Comparison of ENCODE assay signal across 15 cellular contexts in genomic region chr3:65130782-65131181, GRCh38.
"Had no signal": no experiment of that assay in that cellular context is flagged by ENCODE, and none has a peak within 500 bp of the region (broad histone marks: within the 10 kb centered on the region; RNA-seq: fewer than 3 reads in every experiment).

No MANE protein-coding gene starts in this region.

- H3K4me3 ChIP-seq: prostate gland, upper lobe of right lung had no signal

- H3K4me1 ChIP-seq: prostate gland, upper lobe of right lung had no signal

- ATAC-seq: activated CD8-positive, alpha-beta memory T cell treated with anti-CD3 and anti-CD28 coated beads, Interleukin-2, amount 10 ng/mL, durations not matched to agents 7 days and 5 days; left cardiac atrium; natural killer cell treated with Interleukin-12 subunit alpha and Interleukin-12 subunit beta and Interleukin-15 and Interleukin-18, amount 100 ng/mL, for 72 hours; upper lobe of right lung had no signal

- H3K27ac ChIP-seq: prostate gland, upper lobe of right lung had no signal

- DNase-seq: activated CD4-positive, alpha-beta T cell treated with anti-CD3 and anti-CD28 coated beads, Interleukin-2, amount 50 U/mL, for 4 hours; activated CD4-positive, CD25-positive, alpha-beta regulatory T cell treated with anti-CD3 and anti-CD28 coated beads, Interleukin-2, amount 50 U/mL, for 72 hours; activated CD8-positive, alpha-beta memory T cell treated with anti-CD3 and anti-CD28 coated beads, Interleukin-2, amount 10 ng/mL, durations not matched to agents 7 days and 5 days; activated effector memory CD4-positive, alpha-beta T cell treated with Interleukin-2 at 50 U/mL for 16 hours; activated T-cell treated with anti-CD3 and anti-CD28 coated beads, Interleukin-2, amount 50 U/mL, for 24 hours; anterior cingulate cortex; hippocampal formation; left cardiac atrium; nucleus accumbens; stimulated activated CD4-positive, alpha-beta T cell treated with anti-CD3 and anti-CD28 coated beads, Interleukin-2, amount 100 ng/mL, for 48 hours; stimulated activated naive CD4-positive, alpha-beta T cell treated with Interleukin-2 at 50 U/mL for 16 hours; SW 1271; upper lobe of right lung had no signal

- H3K36me3 ChIP-seq: prostate gland, upper lobe of right lung had no signal

- H3K9me3 ChIP-seq: prostate gland, upper lobe of right lung had no signal

- H3K27me3 ChIP-seq: upper lobe of right lung had no signal
